In the genomic region with DNA sequence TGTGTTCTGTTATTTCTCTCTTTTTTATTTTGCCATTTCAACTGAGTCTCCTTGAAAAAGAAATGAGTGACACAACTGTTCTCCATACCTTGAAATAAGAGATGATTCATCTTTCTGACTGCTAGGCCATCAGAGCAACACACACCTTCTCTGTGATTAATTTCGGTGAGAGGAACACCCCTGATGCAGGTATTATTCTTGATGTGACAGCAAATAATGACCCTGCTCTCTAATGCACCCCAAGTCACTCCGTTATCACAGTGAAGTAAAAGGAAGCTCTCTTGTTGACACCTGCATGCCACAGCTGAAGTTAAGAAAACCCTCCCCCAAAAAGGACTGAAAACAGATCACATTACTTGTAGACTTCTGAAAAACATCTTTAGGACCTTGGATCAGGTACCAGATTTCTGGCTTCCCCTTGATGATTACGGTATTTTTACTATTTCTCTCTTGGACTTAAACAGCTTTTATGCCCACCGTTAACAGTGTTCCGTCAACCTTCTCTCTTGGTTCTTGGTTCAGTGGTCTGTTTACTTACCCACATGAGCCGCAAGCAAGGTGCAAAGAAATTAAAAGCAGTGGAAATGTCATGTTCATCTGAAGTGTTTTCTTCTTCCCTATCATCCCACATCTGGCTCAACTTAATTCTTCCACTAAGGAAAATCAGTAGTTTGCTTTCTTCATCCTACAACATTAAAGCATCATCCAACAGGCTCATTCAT, we compare ENCODE assay signal across 15 cellular contexts.
DNase-seq lines count a peak whose midpoint lies in the region; ATAC-seq and TF ChIP-seq lines count a peak whose summit lies in the region.
"Had no signal": no experiment of that assay in that cellular context is flagged by ENCODE, and none has a peak within 500 bp of the region (broad histone marks: within the 10 kb centered on the region; RNA-seq: fewer than 3 reads in every experiment).

No MANE protein-coding gene starts in this region.

- intact Hi-C loops in PC-9 (cut with micrococcal nuclease; ENCODE audit: unreplicated experiment): no loop called here
- intact Hi-C loops in colonic mucosa (cut with DNase I): no loop called here

- no peak overlapping the region for H2AFZ ChIP-seq in PC-9
- H2AFZ ChIP-seq: neural progenitor cell had no signal

- H3K4me3 ChIP-seq in RWPE2 (ENCODE audit: severe bottlenecking): no peak overlapping the region
- H3K4me3 ChIP-seq in PC-9: no peak overlapping the region
- H3K4me3 ChIP-seq in colonic mucosa: no peak overlapping the region
- H3K4me3 ChIP-seq: neural progenitor cell had no signal

- no peak for TF ChIP-seq CTCF in RWPE2 (IDR thresholded peaks at IDR 0.05; ENCODE audit: poor library complexity, severe bottlenecking)
- TF ChIP-seq CTCF in PC-9 (conservative IDR thresholded peaks at IDR 0.05): no peak
- no peak for TF ChIP-seq CTCF in colonic mucosa (IDR thresholded peaks at IDR 0.05)

- DNase-seq in activated CD8-positive, alpha-beta memory T cell treated with anti-CD3 and anti-CD28 coated beads, Interleukin-2, amount 10 ng/mL, durations not matched to agents 7 days and 5 days: no peak
- DNase-seq in activated CD8-positive, alpha-beta memory T cell treated with anti-CD3 and anti-CD28 coated beads, Interleukin-2, amount 50 U/mL, for 4 hours: no peak
- no peak for DNase-seq in RWPE2 (ENCODE audit: low spot score)
- no peak for DNase-seq in central memory CD8-positive, alpha-beta T cell (ENCODE audit: low spot score in 2 of 2)
- DNase-seq in putamen (ENCODE audit: low spot score): peak; percentile 44
- DNase-seq in NCI-H2107 treated with DMSO at 0.1 percent for 48 hours (lab: John Stamatoyannopoulos, UW; ENCODE audit: unreplicated experiment): no peak
- DNase-seq in PC-9: no peak
- no peak for DNase-seq in colonic mucosa
- DNase-seq: kidney, mesendoderm, NCI-H345, right cardiac atrium, substantia nigra had no signal

- no peaks in the 10 kb centered on the region for H3K79me2 ChIP-seq in PC-9 (ENCODE audit: low read depth)

- H3K4me2 ChIP-seq in PC-9: no peak overlapping the region
- H3K4me2 ChIP-seq: neural progenitor cell had no signal

- no peaks in the 10 kb centered on the region; the same call in 1 of the 2 replicates for H3K9me2 ChIP-seq in PC-9 (ENCODE audit: insufficient read depth)

- H3K27ac ChIP-seq in RWPE2 (ENCODE audit: poor library complexity, severe bottlenecking): no peak overlapping the region
- H3K27ac ChIP-seq in PC-9: no peak overlapping the region
- no peak overlapping the region for H3K27ac ChIP-seq in colonic mucosa
- H3K27ac ChIP-seq: neural progenitor cell had no signal

- CTCF ChIA-PET in activated CD8-positive, alpha-beta memory T cell treated with anti-CD3 and anti-CD28 coated beads, Interleukin-2, amount 10 ng/mL, durations not matched to agents 7 days and 5 days (lab: Charles Lee): interaction anchor here (1.0 to 2.2 kb wide), 6 partner anchors 16 to 283 kb away, joined by 3 to 5 read pairs (median 4); no protein-coding TSS in a partner anchor
- CTCF ChIA-PET in PC-9 (lab: Charles Lee): no interaction called here

- no TSS peak for BruUV-seq in PC-9 (replicated peaks; lab: Mats Ljungman, UMichigan)

- POLR2A ChIA-PET in PC-9 (lab: Charles Lee; ENCODE audit: unreplicated experiment): no interaction called here

- no peaks in the 10 kb centered on the region for H4K20me1 ChIP-seq in PC-9 (ENCODE audit: insufficient read depth)

- H3K27me3 Mint-ChIP-seq in activated CD8-positive, alpha-beta memory T cell treated with anti-CD3 and anti-CD28 coated beads, Interleukin-2, amount 10 ng/mL, durations not matched to agents 7 days and 5 days: no peaks in the 10 kb centered on the region
- no peaks in the 10 kb centered on the region for H3K27me3 Mint-ChIP-seq in central memory CD8-positive, alpha-beta T cell

- H3K4me1 Mint-ChIP-seq in activated CD8-positive, alpha-beta memory T cell treated with anti-CD3 and anti-CD28 coated beads, Interleukin-2, amount 10 ng/mL, durations not matched to agents 7 days and 5 days: peaks cover 87% of the 10 kb centered on the region
- H3K4me1 Mint-ChIP-seq in central memory CD8-positive, alpha-beta T cell: peaks cover 81% of the 10 kb centered on the region
- H3K4me1 Mint-ChIP-seq: neural progenitor cell had no signal

- H3K36me3 Mint-ChIP-seq in activated CD8-positive, alpha-beta memory T cell treated with anti-CD3 and anti-CD28 coated beads, Interleukin-2, amount 10 ng/mL, durations not matched to agents 7 days and 5 days: peaks cover 32% of the 10 kb centered on the region
- peaks cover 27% of the 10 kb centered on the region for H3K36me3 Mint-ChIP-seq in central memory CD8-positive, alpha-beta T cell (ENCODE audit: insufficient read depth)

- no peaks in the 10 kb centered on the region for H3K27me3 ChIP-seq in RWPE2 (ENCODE audit: insufficient read depth, poor library complexity, severe bottlenecking)
- H3K27me3 ChIP-seq in PC-9 (ENCODE audit: insufficient read depth, low read depth): no peaks in the 10 kb centered on the region
- no peaks in the 10 kb centered on the region for H3K27me3 ChIP-seq in colonic mucosa
- H3K27me3 ChIP-seq: neural progenitor cell had no signal

- H3K27ac Mint-ChIP-seq in activated CD8-positive, alpha-beta memory T cell treated with anti-CD3 and anti-CD28 coated beads, Interleukin-2, amount 10 ng/mL, durations not matched to agents 7 days and 5 days: peak overlapping the region; percentile 91
- peak overlapping the region; percentile 94 for H3K27ac Mint-ChIP-seq in central memory CD8-positive, alpha-beta T cell (ENCODE audit: low read depth)
- H3K27ac Mint-ChIP-seq: neural progenitor cell had no signal

- peak overlapping the region; percentile 73 for H3K4me3 Mint-ChIP-seq in activated CD8-positive, alpha-beta memory T cell treated with anti-CD3 and anti-CD28 coated beads, Interleukin-2, amount 10 ng/mL, durations not matched to agents 7 days and 5 days
- peak overlapping the region; percentile 71 for H3K4me3 Mint-ChIP-seq in central memory CD8-positive, alpha-beta T cell
- H3K4me3 Mint-ChIP-seq: CD14-positive monocyte, neural progenitor cell had no signal

- H3K9me3 ChIP-seq in RWPE2 (ENCODE audit: severe bottlenecking): no peaks in the 10 kb centered on the region
- H3K9me3 ChIP-seq in PC-9 (ENCODE audit: insufficient read depth, low read depth): no peaks in the 10 kb centered on the region
- H3K9me3 ChIP-seq in colonic mucosa: no peaks in the 10 kb centered on the region

- no peaks in the 10 kb centered on the region for H3K4me1 ChIP-seq in RWPE2 (ENCODE audit: insufficient read depth, poor library complexity, severe bottlenecking)
- H3K4me1 ChIP-seq in PC-9 (replicated peaks; ENCODE audit: insufficient read depth): no peaks in the 10 kb centered on the region
- no peaks in the 10 kb centered on the region for H3K4me1 ChIP-seq in colonic mucosa
- H3K4me1 ChIP-seq: neural progenitor cell had no signal

- ATAC-seq in activated CD8-positive, alpha-beta memory T cell treated with anti-CD3 and anti-CD28 coated beads, Interleukin-2, amount 10 ng/mL, durations not matched to agents 7 days and 5 days: peak; percentile 21
- ATAC-seq in RWPE2 (ENCODE audit: low read depth): 0 out of 3 replicates have a peak, but pooled peaks have one; percentile 25
- peak; percentile 59 for ATAC-seq in central memory CD8-positive, alpha-beta T cell (replicated peaks; ENCODE audit: extremely low read depth, poor library complexity, severe bottlenecking)
- ATAC-seq: right cardiac atrium had no signal

- H3K36me3 ChIP-seq in RWPE2 (ENCODE audit: low read depth): no peaks in the 10 kb centered on the region
- no peaks in the 10 kb centered on the region; the same call in 1 of the 2 replicates for H3K36me3 ChIP-seq in PC-9 (ENCODE audit: low read depth)
- no peaks in the 10 kb centered on the region for H3K36me3 ChIP-seq in colonic mucosa
- H3K36me3 ChIP-seq: neural progenitor cell had no signal

- H3K9me3 Mint-ChIP-seq in activated CD8-positive, alpha-beta memory T cell treated with anti-CD3 and anti-CD28 coated beads, Interleukin-2, amount 10 ng/mL, durations not matched to agents 7 days and 5 days (ENCODE audit: low read depth): no peaks in the 10 kb centered on the region
- H3K9me3 Mint-ChIP-seq in central memory CD8-positive, alpha-beta T cell: no peaks in the 10 kb centered on the region

- no peaks in the 10 kb centered on the region for H3F3A ChIP-seq in PC-9 (ENCODE audit: insufficient read depth, low read depth)

- no peak overlapping the region for H3K9ac ChIP-seq in colonic mucosa (ENCODE audit: low read depth in 2 of 2, low read length in 2 of 2)
- H3K9ac ChIP-seq: neural progenitor cell had no signal
